9 cellular contexts compared by ENCODE assay signal in genomic region chr4:184416913-184417734, GRCh38. TPM values are rescaled to one million over a fixed set of nuclear protein-coding genes. Genes with fewer than 3 reads are reported as not detected.
DNase-seq lines count a peak whose midpoint lies in the region; ATAC-seq, FAIRE-seq and TF ChIP-seq lines count a peak whose summit lies in the region.
"Had no signal": no experiment of that assay in that cellular context is flagged by ENCODE, and none has a peak within 500 bp of the region (broad histone marks: within the 10 kb centered on the region; RNA-seq: fewer than 3 reads in every experiment).

No MANE protein-coding gene starts in this region.

- no peak for FAIRE-seq in GM12892 (lab: Jason Lieb, UNC)

- H3K36me3 ChIP-seq in ascending aorta (peaks cover 14 to 47% of the 10 kb centered on the region in 2 donors), SJCRH30 (peaks cover 2% of the 10 kb centered on the region; the same call in 1 of the 2 replicates)

- H3K27me3 ChIP-seq in ascending aorta (no peaks in the 10 kb centered on the region), SJCRH30 (no peaks in the 10 kb centered on the region)

- no peaks in the 10 kb centered on the region for H3K4me1 ChIP-seq in ascending aorta
- no peaks in the 10 kb centered on the region for H3K4me1 ChIP-seq in SJCRH30

- H3K27ac Mint-ChIP-seq in naive thymus-derived CD8-positive, alpha-beta T cell: peak overlapping the region; percentile 75 to 97 (median 95)
- no peak overlapping the region for H3K27ac Mint-ChIP-seq in progenitor cell of endocrine pancreas

- H3K27me3 Mint-ChIP-seq in naive thymus-derived CD8-positive, alpha-beta T cell: no peaks in the 10 kb centered on the region
- H3K27me3 Mint-ChIP-seq in progenitor cell of endocrine pancreas: no peaks in the 10 kb centered on the region

- H3K4me1 Mint-ChIP-seq in naive thymus-derived CD8-positive, alpha-beta T cell: peaks cover 35 to 94% (median 65%) of the 10 kb centered on the region in 4 donors
- peaks cover 2% of the 10 kb centered on the region for H3K4me1 Mint-ChIP-seq in progenitor cell of endocrine pancreas (ENCODE audit: low read depth)

- peak overlapping the region; percentile 62 to 87 (median 76) for H3K4me3 Mint-ChIP-seq in naive thymus-derived CD8-positive, alpha-beta T cell
- no peak overlapping the region for H3K4me3 Mint-ChIP-seq in progenitor cell of endocrine pancreas (ENCODE audit: low read depth)

- H3K36me3 Mint-ChIP-seq in naive thymus-derived CD8-positive, alpha-beta T cell: peaks cover 0 to 66% (median 8%) of the 10 kb centered on the region in 3 donors
- peaks cover 21% of the 10 kb centered on the region for H3K36me3 Mint-ChIP-seq in progenitor cell of endocrine pancreas (ENCODE audit: insufficient read depth)

- ATAC-seq in GM18498 (IDR thresholded peaks at IDR 0.05; ENCODE audit: unreplicated experiment) (peak; percentile 54), HG02763 (IDR thresholded peaks at IDR 0.05; ENCODE audit: unreplicated experiment) (peak; percentile 50)
- peak; percentile 73 to 75 for ATAC-seq in naive thymus-derived CD8-positive, alpha-beta T cell
- ATAC-seq: K562 had no signal

- no peak for TF ChIP-seq CTCF in ascending aorta (IDR thresholded peaks at IDR 0.05)
- no peak for TF ChIP-seq CTCF in progenitor cell of endocrine pancreas (IDR thresholded peaks at IDR 0.05; ENCODE audit: unreplicated experiment)

- intact Hi-C loops in ascending aorta (cut with DNase I): no loop called here

- H3K4me3 ChIP-seq in ascending aorta: peak overlapping the region in 1 of 2 donors; percentile 29
- H3K4me3 ChIP-seq in SJCRH30: no peak overlapping the region
- H3K4me3 ChIP-seq: K562 had no signal

- no peaks in the 10 kb centered on the region for H3K9me3 Mint-ChIP-seq in naive thymus-derived CD8-positive, alpha-beta T cell
- H3K9me3 Mint-ChIP-seq in progenitor cell of endocrine pancreas (ENCODE audit: low read depth): no peaks in the 10 kb centered on the region

- POLR2A ChIA-PET in naive thymus-derived CD8-positive, alpha-beta T cell (lab: Charles Lee): interaction anchor here (1.1 to 1.4 kb wide), 4 partner anchors 32 to 120 kb away, joined by 3 to 4 read pairs (median 4); partner anchors contain the start of gene IRF2

- H3K9me3 ChIP-seq in ascending aorta: no peaks in the 10 kb centered on the region
- no peaks in the 10 kb centered on the region for H3K9me3 ChIP-seq in SJCRH30 (replicated peaks)

- no peak for TF ChIP-seq POLR2A in GM12892 (IDR thresholded peaks at IDR 0.05; ENCODE audit: low read depth, low read length)

- peak overlapping the region; percentile 48 to 50 for H3K27ac ChIP-seq in ascending aorta
- no peak overlapping the region for H3K27ac ChIP-seq in SJCRH30

- DNase-seq in RPMI7951 (ENCODE audit: low read depth) (peak; percentile 60), ascending aorta (ENCODE audit: low spot score in 2 of 2) (no peak), progenitor cell of endocrine pancreas (ENCODE audit: low spot score, unreplicated experiment) (no peak), SJCRH30 (no peak), GM12892 (ENCODE audit: insufficient read length) (no peak)
- peak in 6 of 10 donors; percentile 11 to 52 (median 36) for DNase-seq in naive thymus-derived CD8-positive, alpha-beta T cell

RNA-seq across cellular contexts. Expression of gene IRF2, which starts 57.2 kb away (rescaled TPM):
- total RNA-seq in RPMI7951 (2014; rRNA removed; shearing (Covaris generic)): 24.9 and 43.3 TPM in 2 replicates
- total RNA-seq in ascending aorta (39.6 TPM), progenitor cell of endocrine pancreas (14.3 and 19.1 TPM in 2 replicates)
- 10 to 100 TPM; 62.6 to 77.1 TPM for total RNA-seq in naive thymus-derived CD8-positive, alpha-beta T cell
- polyA plus RNA-seq in naive thymus-derived CD8-positive, alpha-beta T cell: 10 to 100 TPM; 72.7 to 80.7 (median 78.3) TPM
- total RNA-seq in SJCRH30 (2014; rRNA removed; shearing (Covaris generic)): 6.1 and 6.5 TPM in 2 replicates
- 68.6 TPM for polyA plus RNA-seq in GM12892 (2012; ENCODE audit: missing spikeins)

Comparison
In these comparisons a context has a peak if more than half of its experiments do, and no peak if none do; other contexts are left out.
1. DNase-seq: peak in RPMI7951 (single experiment) and naive thymus-derived CD8-positive, alpha-beta T cell (6 of 10); none in ascending aorta (0 of 2), progenitor cell of endocrine pancreas (single experiment), SJCRH30 (0 of 2) and GM12892 (single experiment).
2. Peak in every context shown above with its lines, with median percentiles within 50 percentile points of each other: ATAC-seq.